ENCODE assay signal across 18 cellular contexts in genomic region chr14:56206576-56206975, GRCh38.
"Had no signal": no experiment of that assay in that cellular context is flagged by ENCODE, and none has a peak within 500 bp of the region (broad histone marks: within the 10 kb centered on the region; RNA-seq: fewer than 3 reads in every experiment).

No MANE protein-coding gene starts in this region.

- H3K9me3 ChIP-seq: ascending aorta, breast epithelium, esophagus squamous epithelium, lower lobe of right lung, thyroid gland had no signal

- H3K36me3 ChIP-seq: ascending aorta, breast epithelium, esophagus squamous epithelium, lower lobe of right lung, thyroid gland, WERI-Rb-1 had no signal

- H3K27ac ChIP-seq: ascending aorta, breast epithelium, esophagus squamous epithelium, lower lobe of right lung, thyroid gland, WERI-Rb-1 had no signal

- H3K4me3 ChIP-seq: ascending aorta, breast epithelium, esophagus squamous epithelium, lower lobe of right lung, thyroid gland had no signal

- H3K27me3 ChIP-seq: ascending aorta, breast epithelium, esophagus squamous epithelium, thyroid gland had no signal

- H3K4me1 ChIP-seq: breast epithelium had no signal

- DNase-seq: activated CD4-positive, alpha-beta T cell treated with anti-CD3 and anti-CD28 coated beads for 1 hour; activated CD8-positive, alpha-beta memory T cell treated with anti-CD3 and anti-CD28 coated beads for 24 hours; activated gamma-delta T cell; activated T-cell treated with anti-CD3 and anti-CD28 coated beads, Interleukin-2, amount 50 U/mL, for 72 hours; effector CD4-positive, alpha-beta T cell; esophagus squamous epithelium; lower lobe of right lung; nephron progenitor cell; occipital lobe; posterior cingulate gyrus; retina; stimulated activated CD4-positive, alpha-beta T cell treated with anti-CD3 and anti-CD28 coated beads, Interleukin-2, amount 100 ng/mL, for 24 hours; stimulated activated naive CD4-positive, alpha-beta T cell treated with Interleukin-2 at 50 U/mL for 16 hours; T-helper 2 cell; WERI-Rb-1 had no signal

- ATAC-seq: activated T-cell treated with anti-CD3 and anti-CD28 coated beads, Interleukin-2, amount 50 U/mL, for 72 hours had no signal
